Comparison of ENCODE assay signal across 8 cellular contexts in the genomic region with DNA sequence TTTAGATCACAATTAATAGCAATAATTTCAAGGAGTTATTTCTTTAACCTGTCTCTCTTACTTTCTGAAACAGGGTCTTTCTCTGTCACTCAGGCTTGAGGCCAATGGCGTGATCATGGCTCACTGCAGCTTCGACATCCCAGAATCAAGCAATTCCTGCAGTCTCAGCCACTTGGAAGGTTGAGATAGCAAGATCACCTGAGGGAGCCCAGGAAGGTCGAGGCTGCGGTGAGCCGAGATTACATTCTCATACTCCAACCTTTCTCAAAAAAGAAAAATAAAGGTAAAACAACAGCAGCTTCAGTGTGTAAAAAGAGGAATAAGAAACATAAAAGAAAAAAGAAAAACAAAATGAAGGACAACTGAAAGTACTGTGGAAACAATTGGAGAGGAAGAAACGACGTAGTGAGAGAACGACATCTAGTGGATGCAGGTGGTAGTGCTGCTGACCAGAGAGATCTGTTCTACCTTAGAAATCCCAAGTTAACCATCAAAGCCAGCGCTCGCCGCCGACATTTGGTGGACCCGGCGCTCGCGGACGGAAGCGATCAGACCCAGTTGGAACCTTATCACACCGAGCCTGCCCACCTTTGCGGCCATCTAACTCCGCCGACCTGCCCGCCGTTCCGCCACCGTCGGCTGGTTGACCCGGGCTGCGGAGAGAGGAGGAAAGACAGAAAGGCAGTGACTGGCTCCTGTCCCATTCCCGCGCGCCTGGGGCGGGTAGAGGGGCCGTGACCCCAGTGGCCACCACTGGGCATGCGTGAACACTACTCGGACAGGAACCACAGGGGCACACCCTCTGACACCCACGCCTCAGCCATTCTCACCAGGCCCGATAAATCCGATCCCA.
DNase-seq lines count a peak whose midpoint lies in the region; ATAC-seq, FAIRE-seq and TF ChIP-seq lines count a peak whose summit lies in the region.

No MANE protein-coding gene starts in this region.

- POLR2A ChIA-PET in SK-N-SH (lab: Yijun Ruan, JAX): no interaction called here

- H4K20me1 ChIP-seq in SK-N-SH (ENCODE audit: insufficient read depth): no peaks in the 10 kb centered on the region

- H3K4me3 ChIP-seq in SK-N-SH (ENCODE audit: low read depth in 2 of 2, low read length in 1 of 2) (peak overlapping the region; percentile 51 to 68), uterus (peak overlapping the region; percentile 3 to 42)

- no peaks in the 10 kb centered on the region for H3K9me2 ChIP-seq in SK-N-SH

- no peak for TF ChIP-seq EP300 in SK-N-SH (IDR thresholded peaks at IDR 0.05; ENCODE audit: borderline replicate concordance in 1 of 2, low read depth in 1 of 2, low read length in 1 of 2)

- peak overlapping the region; percentile 97 for H2AFZ ChIP-seq in SK-N-SH (ENCODE audit: low read depth)

- H3K27me3 Mint-ChIP-seq in progenitor cell of endocrine pancreas: no peaks in the 10 kb centered on the region

- H3K4me3 Mint-ChIP-seq in progenitor cell of endocrine pancreas (ENCODE audit: low read depth): peak overlapping the region; percentile 65

- H3K36me3 Mint-ChIP-seq in activated naive CD4-positive, alpha-beta T cell treated with anti-CD3 and anti-CD28 coated beads, Interleukin-2, amount 50 U/mL, for 72 hours: peaks cover 0 to 8% of the 10 kb centered on the region in 2 donors
- H3K36me3 Mint-ChIP-seq in progenitor cell of endocrine pancreas (ENCODE audit: insufficient read depth): peaks cover 16% of the 10 kb centered on the region

- peaks cover 6% of the 10 kb centered on the region; the same call in 1 of the 2 replicates for H3K27me3 ChIP-seq in SK-N-SH (ENCODE audit: insufficient read depth)
- no peaks in the 10 kb centered on the region for H3K27me3 ChIP-seq in uterus

- no peaks in the 10 kb centered on the region for H3K79me2 ChIP-seq in SK-N-SH (ENCODE audit: insufficient read depth)

- FAIRE-seq in H54 (lab: Jason Lieb, UNC): no peak

- peak; percentile 49 for DNase-seq in ELR (ENCODE audit: low read depth)
- peak; percentile 42 for DNase-seq in H54 (ENCODE audit: insufficient read length, low spot score)
- peak; percentile 61 for DNase-seq in M059J (ENCODE audit: low read depth)
- peak; percentile 77 for DNase-seq in SK-N-SH
- peak in 1 of 2 donors; percentile 68 for DNase-seq in activated naive CD4-positive, alpha-beta T cell treated with anti-CD3 and anti-CD28 coated beads, Interleukin-2, amount 50 U/mL, for 72 hours (ENCODE audit: low spot score in 2 of 2)
- peak; percentile 76 for DNase-seq in cardiac septum (ENCODE audit: low spot score)
- DNase-seq in progenitor cell of endocrine pancreas (ENCODE audit: low spot score, unreplicated experiment): no peak
- DNase-seq in uterus: peak; percentile 58 to 61

- H3K4me1 ChIP-seq in SK-N-SH (ENCODE audit: control insufficient read depth in 1 of 2, insufficient read depth in 2 of 2, low read depth in 1 of 2, low read length in 1 of 2) (peaks cover 0 to 4% of the 10 kb centered on the region in 2 experiments; a peak in 1 of 4 replicates), uterus (no peaks in the 10 kb centered on the region)

- no peaks in the 10 kb centered on the region for H3K9me3 Mint-ChIP-seq in activated naive CD4-positive, alpha-beta T cell treated with anti-CD3 and anti-CD28 coated beads, Interleukin-2, amount 50 U/mL, for 72 hours
- H3K9me3 Mint-ChIP-seq in progenitor cell of endocrine pancreas (ENCODE audit: low read depth): peaks cover 47% of the 10 kb centered on the region

- H3K27ac ChIP-seq in SK-N-SH (ENCODE audit: low read depth in 2 of 2, low read length in 1 of 2) (no peak overlapping the region), uterus (peak overlapping the region in 1 of 2 donors; percentile 59)

- peak overlapping the region; percentile 96 for H3K4me2 ChIP-seq in SK-N-SH

- H3F3A ChIP-seq in SK-N-SH (replicated peaks; ENCODE audit: insufficient read depth): no peaks in the 10 kb centered on the region

- CTCF ChIA-PET in SK-N-SH (lab: Yijun Ruan, JAX): interaction anchor here (0.6 to 1.7 kb wide), 4 partner anchors 56 to 667 kb away, joined by 3 to 15 read pairs (median 3); no protein-coding TSS in a partner anchor

- no peak for TF ChIP-seq POLR2A in H54 (IDR thresholded peaks at IDR 0.05; ENCODE audit: low read depth, low read length)
- TF ChIP-seq POLR2A in uterus (IDR thresholded peaks at IDR 0.05): no peak

- TF ChIP-seq CTCF in SK-N-SH (IDR thresholded peaks at IDR 0.05) (peak; percentile 93), progenitor cell of endocrine pancreas (IDR thresholded peaks at IDR 0.05; ENCODE audit: unreplicated experiment) (peak; percentile 68), uterus (IDR thresholded peaks at IDR 0.05) (peak; percentile 69 to 93 (median 80))

- peak; percentile 81 to 87 for ATAC-seq in activated naive CD4-positive, alpha-beta T cell treated with anti-CD3 and anti-CD28 coated beads, Interleukin-2, amount 50 U/mL, for 72 hours

- H3K36me3 ChIP-seq in SK-N-SH (replicated peaks in 1 of 2; ENCODE audit: control insufficient read depth in 1 of 2, insufficient read depth in 2 of 2, low read length in 1 of 2) (no peaks in the 10 kb centered on the region), uterus (no peaks in the 10 kb centered on the region)

- H3K9me3 ChIP-seq in SK-N-SH (no peaks in the 10 kb centered on the region), uterus (no peaks in the 10 kb centered on the region)

- H3K9ac ChIP-seq in SK-N-SH: no peak overlapping the region; the same call in 1 of the 2 replicates

- peak; percentile 77 for TF ChIP-seq RAD21 in SK-N-SH (IDR thresholded peaks at IDR 0.05; ENCODE audit: low read length)

- no peaks in the 10 kb centered on the region for H3K4me1 Mint-ChIP-seq in progenitor cell of endocrine pancreas (ENCODE audit: low read depth)

- H3K27ac Mint-ChIP-seq in activated naive CD4-positive, alpha-beta T cell treated with anti-CD3 and anti-CD28 coated beads, Interleukin-2, amount 50 U/mL, for 72 hours: peak overlapping the region; percentile 56 to 90
- peak overlapping the region; percentile 25 for H3K27ac Mint-ChIP-seq in progenitor cell of endocrine pancreas

- 1% methylated on average over 27 of the region's 39 CpGs for WGBS in SK-N-SH (ENCODE audit: low lambda C conversion rate)

- intact Hi-C loops in cardiac septum (cut with DNase I): loop anchor here (2.0 kb wide), 1 partner anchor 94 kb away; no protein-coding TSS in a partner anchor
- intact Hi-C loops in uterus (cut with DNase I; ENCODE audit: low total_unique reads): no loop called here

TF ChIP-seq in SK-N-SH, 30 proteins besides CTCF, POLR2A, EP300 and RAD21:
- TF ChIP-seq SMC3 (IDR thresholded peaks at IDR 0.05; ENCODE audit: low read depth, low read length): peak; percentile 71
- no peak for TF ChIP-seq FOSL2 (IDR thresholded peaks at IDR 0.05; ENCODE audit: borderline replicate concordance, low read depth)
- TF ChIP-seq NRF1 (IDR thresholded peaks at IDR 0.05; ENCODE audit: low read depth, low read length): 0 out of 2 replicates have a peak, but pooled peaks have one; percentile 11
- TF ChIP-seq, protein P1, sequence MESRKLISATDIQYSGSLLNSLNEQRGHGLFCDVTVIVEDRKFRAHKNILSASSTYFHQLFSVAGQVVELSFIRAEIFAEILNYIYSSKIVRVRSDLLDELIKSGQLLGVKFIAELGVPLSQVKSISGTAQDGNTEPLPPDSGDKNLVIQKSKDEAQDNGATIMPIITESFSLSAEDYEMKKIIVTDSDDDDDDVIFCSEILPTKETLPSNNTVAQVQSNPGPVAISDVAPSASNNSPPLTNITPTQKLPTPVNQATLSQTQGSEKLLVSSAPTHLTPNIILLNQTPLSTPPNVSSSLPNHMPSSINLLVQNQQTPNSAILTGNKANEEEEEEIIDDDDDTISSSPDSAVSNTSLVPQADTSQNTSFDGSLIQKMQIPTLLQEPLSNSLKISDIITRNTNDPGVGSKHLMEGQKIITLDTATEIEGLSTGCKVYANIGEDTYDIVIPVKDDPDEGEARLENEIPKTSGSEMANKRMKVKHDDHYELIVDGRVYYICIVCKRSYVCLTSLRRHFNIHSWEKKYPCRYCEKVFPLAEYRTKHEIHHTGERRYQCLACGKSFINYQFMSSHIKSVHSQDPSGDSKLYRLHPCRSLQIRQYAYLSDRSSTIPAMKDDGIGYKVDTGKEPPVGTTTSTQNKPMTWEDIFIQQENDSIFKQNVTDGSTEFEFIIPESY (IDR thresholded peaks at IDR 0.05; ENCODE audit: borderline replicate concordance, low read depth): no peak
- no peak for TF ChIP-seq TAF1 (IDR thresholded peaks at IDR 0.05; ENCODE audit: borderline replicate concordance, low read depth, low read length)
- no peak for TF ChIP-seq JUND (IDR thresholded peaks at IDR 0.05)
